Comparison of ENCODE assay signal across 8 cellular contexts in genomic region chr20:43667341-43668132, GRCh38. TPM values are rescaled to one million over a fixed set of nuclear protein-coding genes. Genes with fewer than 3 reads are reported as not detected.
DNase-seq lines count a peak whose midpoint lies in the region; ATAC-seq and TF ChIP-seq lines count a peak whose summit lies in the region.

No MANE protein-coding gene starts in this region.

- intact Hi-C loops in colonic mucosa (cut with DNase I) = loop anchor here (10.0 kb wide), 1 partner anchor 213 kb away; the partner anchor contains the start of gene SRSF6

- peak overlapping the region in 1 of 2 donors; percentile 4 for H3K9ac ChIP-seq in colonic mucosa (ENCODE audit: low read depth in 2 of 2, low read length in 2 of 2)

- peak; percentile 13 for ATAC-seq in HG02763 (IDR thresholded peaks at IDR 0.05; ENCODE audit: unreplicated experiment)

- H3K36me3 ChIP-seq in colonic mucosa = no peaks in the 10 kb centered on the region
- H3K36me3 ChIP-seq in neuron (ENCODE audit: insufficient read depth, low read length) = peaks cover 14% of the 10 kb centered on the region

- H3K9me3 ChIP-seq in colonic mucosa (no peaks in the 10 kb centered on the region), neuron (ENCODE audit: low read length) (no peaks in the 10 kb centered on the region)

- peak overlapping the region; percentile 36 for H2AFZ ChIP-seq in neuron (ENCODE audit: low read depth, low read length)

- peaks cover 14% of the 10 kb centered on the region for H3K4me1 ChIP-seq in colonic mucosa
- peaks cover 4% of the 10 kb centered on the region for H3K4me1 ChIP-seq in neuron (ENCODE audit: insufficient read depth, low read length)

- no peak overlapping the region for H3K27ac ChIP-seq in colonic mucosa

- DNase-seq in 8988T (peak; percentile 38), GF-D8 (lab: John Stamatoyannopoulos, UW) (peak; percentile 58), NCI-H526 (lab: John Stamatoyannopoulos, UW) (peak; percentile 11 to 58), colonic mucosa (peak; percentile 36), T1000 (lab: John Stamatoyannopoulos, UW) (no peak), mucosa of gallbladder (ENCODE audit: low spot score) (no peak)

- H3K4me3 ChIP-seq in colonic mucosa (peak overlapping the region; percentile 33), neuron (ENCODE audit: low read length) (peak overlapping the region; percentile 57)

- H3K27me3 ChIP-seq in colonic mucosa (no peaks in the 10 kb centered on the region), neuron (ENCODE audit: insufficient read depth, low read length) (peaks cover 4% of the 10 kb centered on the region)

- TF ChIP-seq CTCF in colonic mucosa (IDR thresholded peaks at IDR 0.05) = no peak

RNA-seq across cellular contexts. Expression of gene MYBL2, which starts 0.6 kb away (rescaled TPM):
- total RNA-seq in colonic mucosa (10 to 100 TPM; 15.1 to 71.1 TPM), mucosa of gallbladder (1.6 TPM)

RNA-seq across cellular contexts. Expression of gene GTSF1L, which starts 59.3 kb away (rescaled TPM):
- total RNA-seq in colonic mucosa (not detected), mucosa of gallbladder (not detected)

Comparison
In these comparisons a context has a peak if more than half of its experiments do, and no peak if none do; other contexts are left out.
1. DNase-seq: peak in 8988T (single experiment), GF-D8 (single experiment), NCI-H526 (2 of 2) and colonic mucosa (single experiment); none in T1000 (single experiment) and mucosa of gallbladder (single experiment).